8 cellular contexts compared by ENCODE assay signal in genomic region chr17:42310281-42311156, GRCh38. TPM values are rescaled to one million over a fixed set of nuclear protein-coding genes. Genes with fewer than 3 reads are reported as not detected.
DNase-seq lines count a peak whose midpoint lies in the region; ATAC-seq, FAIRE-seq and TF ChIP-seq lines count a peak whose summit lies in the region.

No MANE protein-coding gene starts in this region.

- 88% methylated on average over 19 of the region's 20 CpGs for WGBS in HepG2 (ENCODE audit: low lambda C conversion rate)

- TF ChIP-seq RAD21 in HepG2 (CRISPR knock-in tag; IDR thresholded peaks at IDR 0.05) = no peak

- H3K4me1 Mint-ChIP-seq in activated naive CD8-positive, alpha-beta T cell (ENCODE audit: low read depth) = peaks cover 65% of the 10 kb centered on the region

- H3K27me3 Mint-ChIP-seq in activated naive CD8-positive, alpha-beta T cell = no peaks in the 10 kb centered on the region

- H3K4me1 ChIP-seq in HepG2 (ENCODE audit: insufficient read depth, low read length) = peaks cover 80% of the 10 kb centered on the region
- H3K4me1 ChIP-seq in tibial artery = peaks cover 12 to 31% (median 19%) of the 10 kb centered on the region in 4 donors

- H3K4me3 ChIP-seq in HepG2 (replicated peaks in 1 of 3; ENCODE audit: insufficient read depth in 1 of 3, low read depth in 2 of 3, low read length in 3 of 3) (peak overlapping the region in 1 of 3 experiments; percentile 65; a peak in 1 of 6 replicates), tibial artery (no peak overlapping the region)

- no peaks in the 10 kb centered on the region for H3K9me3 Mint-ChIP-seq in activated naive CD8-positive, alpha-beta T cell (ENCODE audit: low read depth)

- TF ChIP-seq EP300 in HepG2 (IDR thresholded peaks at IDR 0.05; ENCODE audit: low read depth in 2 of 2, low read length in 2 of 2) = no peak
- TF ChIP-seq EP300 in HepG2 (CRISPR knock-in tag; IDR thresholded peaks at IDR 0.05; ENCODE audit: borderline replicate concordance) = no peak

- DNase-seq in activated effector memory CD4-positive, alpha-beta T cell treated with anti-CD3 and anti-CD28 coated beads, Interleukin-2, amount 50 U/mL, for 16 hours = peak; percentile 62
- no peak for DNase-seq in activated effector memory CD4-positive, alpha-beta T cell treated with Interleukin-2 at 50 U/mL for 16 hours
- DNase-seq in HepG2 (ENCODE audit: low spot score) = no peak
- no peak for DNase-seq in tibial artery
- DNase-seq in AG20443 (ENCODE audit: low spot score) = no peak
- DNase-seq in NCI-H1930 (lab: John Stamatoyannopoulos, UW) = no peak

- no TSS peak for BruUV-seq in HepG2 (replicated peaks; lab: Mats Ljungman, UMichigan)

- H3K27me3 ChIP-seq in HepG2 (ENCODE audit: control insufficient read depth in 1 of 2, insufficient read depth in 2 of 2, low read length in 2 of 2) (no peaks in the 10 kb centered on the region), tibial artery (no peaks in the 10 kb centered on the region)

- in situ Hi-C loops in HepG2 (cut with HindIII; ENCODE audit: extremely low pct_ligation_motif_present, low pct_unique_long_range_greater_than_20kb) = no loop called here

- TF ChIP-seq POLR2A in HepG2 (IDR thresholded peaks at IDR 0.05; ENCODE audit: insufficient read depth in 1 of 2, low read depth in 2 of 2, low read length in 2 of 2) = no peak

- peaks cover 5% of the 10 kb centered on the region for H3K36me3 Mint-ChIP-seq in activated naive CD8-positive, alpha-beta T cell

- no peaks in the 10 kb centered on the region for H3K79me2 ChIP-seq in HepG2 (ENCODE audit: insufficient read depth, low read length)

- CTCF ChIA-PET in HepG2 (lab: Yijun Ruan, JAX; ENCODE audit: low intra/inter-chr PET ratio, low total read pairs) = interaction anchor here (1.4 kb wide), 1 partner anchor 13 kb away, joined by 6 read pairs; no protein-coding TSS in a partner anchor

- intact Hi-C loops in HepG2 (cut with micrococcal nuclease; ENCODE audit: unreplicated experiment) = no loop called here
- intact Hi-C loops in tibial artery (cut with DNase I; ENCODE audit: low total_unique reads) = no loop called here

- H3K27ac Mint-ChIP-seq in activated naive CD8-positive, alpha-beta T cell = peak overlapping the region; percentile 94

- H3K27ac ChIP-seq in HepG2 (ENCODE audit: extremely low read length, insufficient read depth, low read length) (peak overlapping the region; percentile 73), tibial artery (peak overlapping the region; percentile 83 to 84)

- FAIRE-seq in HepG2 (lab: Jason Lieb, UNC) = no peak

- H3K36me3 ChIP-seq in HepG2 (replicated peaks in 1 of 2; ENCODE audit: control insufficient read depth in 1 of 2, insufficient read depth in 2 of 2, low read length in 2 of 2) = peaks cover 2 to 4% of the 10 kb centered on the region in 2 experiments; a peak in 2 of 5 replicates
- H3K36me3 ChIP-seq in tibial artery = peaks cover 35 to 82% (median 70%) of the 10 kb centered on the region in 3 donors

- peak overlapping the region; percentile 82; the same call in 1 of the 2 replicates for H3K4me2 ChIP-seq in HepG2 (ENCODE audit: low read depth, low read length)

- TF ChIP-seq CTCF in HepG2 (CRISPR knock-in tag; IDR thresholded peaks at IDR 0.05) = peak; percentile 8; the same call in 1 of the 2 replicates
- no peak for TF ChIP-seq CTCF in tibial artery (IDR thresholded peaks at IDR 0.05)

- no peak overlapping the region for H2AFZ ChIP-seq in HepG2 (ENCODE audit: low read length)

- no peak for ATAC-seq in HepG2
- ATAC-seq in GM19395 (IDR thresholded peaks at IDR 0.05; ENCODE audit: unreplicated experiment) = no peak

- no peak overlapping the region for H3K9ac ChIP-seq in HepG2 (ENCODE audit: insufficient read depth, low read depth, low read length)

- no peaks in the 10 kb centered on the region for H4K20me1 ChIP-seq in HepG2 (ENCODE audit: insufficient read depth, low read length)

- H3K9me3 ChIP-seq in HepG2 (ENCODE audit: low read length) (no peaks in the 10 kb centered on the region), tibial artery (no peaks in the 10 kb centered on the region)

- peak overlapping the region; percentile 83 for H3K4me3 Mint-ChIP-seq in activated naive CD8-positive, alpha-beta T cell

- POLR2A ChIA-PET in HepG2 (lab: Yijun Ruan, JAX) = interaction anchor here (1.0 to 3.7 kb wide), 8 partner anchors 9 to 122 kb away, joined by 3 to 47 read pairs (median 12); partner anchors contain the start of genes CAVIN1, STAT3 and STAT5B

TF ChIP-seq in HepG2, 621 proteins besides CTCF, POLR2A, EP300 and RAD21 (continues in another document):
- TF ChIP-seq GZF1 (CRISPR knock-in tag; IDR thresholded peaks at IDR 0.05) (no peak), ZNF354B (CRISPR knock-in tag; IDR thresholded peaks at IDR 0.05) (0 out of 2 replicates have a peak, but pooled peaks have one; percentile 5), ZSCAN5A (CRISPR knock-in tag; IDR thresholded peaks at IDR 0.05; ENCODE audit: borderline replicate concordance) (peak; percentile 35; the same call in 1 of the 2 replicates)

RNA-seq across cellular contexts. Expression of gene STAT5A, which starts 22.2 kb away (rescaled TPM):
- 4.1 and 4.5 TPM in 2 replicates for total RNA-seq in HepG2 (2016; rRNA removed; fragmentation: Illumina TruSeq; extraction: Trizol)
- total RNA-seq in HepG2 (2016; cell fraction: cytosol; rRNA removed; fragmentation: Illumina TruSeq; extraction: Trizol; ENCODE audit: low read depth) = 1.5 and 1.6 TPM in 2 replicates
- total RNA-seq in HepG2 (2016; cell fraction: insoluble cytoplasmic fraction; rRNA removed; fragmentation: Illumina TruSeq; extraction: Trizol) = 2.4 and 3.2 TPM in 2 replicates
- total RNA-seq in HepG2 (2016; cell fraction: membrane; rRNA removed; fragmentation: Illumina TruSeq; extraction: Trizol) = 3.5 and 3.6 TPM in 2 replicates
- total RNA-seq in HepG2 (2016; cell fraction: nucleus; rRNA removed; fragmentation: Illumina TruSeq; extraction: Trizol) = 3.1 and 4.2 TPM in 2 replicates
- polyA plus RNA-seq in HepG2 (2011; rRNA removed) = 1.2 and 1.4 TPM in 2 replicates
- 1.3 and 1.4 TPM in 2 replicates for polyA plus RNA-seq in HepG2 (2011; cell fraction: cytosol; rRNA removed)
- polyA plus RNA-seq in HepG2 (2011; cell fraction: nucleus; rRNA removed) = 3.3 and 3.4 TPM in 2 replicates
- 3.9 and 7.9 TPM in 2 replicates for polyA plus RNA-seq in HepG2 (2012)
- 1.2 and 1.4 TPM in 2 replicates for polyA plus RNA-seq in HepG2 (2016; cell fraction: cytosol; fragmentation: Illumina TruSeq; extraction: Trizol; ENCODE audit: low read depth)
- 2.4 and 3.3 TPM in 2 replicates for polyA plus RNA-seq in HepG2 (2016; cell fraction: insoluble cytoplasmic fraction; fragmentation: Illumina TruSeq; extraction: Trizol; ENCODE audit: low read depth)
- polyA plus RNA-seq in HepG2 (2016; cell fraction: membrane; fragmentation: Illumina TruSeq; extraction: Trizol; ENCODE audit: low read depth) = 2.4 and 2.5 TPM in 2 replicates
- polyA plus RNA-seq in HepG2 (2016; cell fraction: nucleus; fragmentation: Illumina TruSeq; extraction: Trizol; ENCODE audit: insufficient read depth, low read depth) = 3.2 and 4.2 TPM in 2 replicates
- 6.3 and 24.5 TPM in 2 replicates for polyA minus RNA-seq in HepG2 (2011; rRNA and poly(A)+ RNA removed; ENCODE audit: low replicate concordance)
- 1.7 TPM in 2 replicates for polyA minus RNA-seq in HepG2 (2011; cell fraction: cytosol; rRNA and poly(A)+ RNA removed)
- 1.7 and 3.0 TPM in 2 replicates for polyA minus RNA-seq in HepG2 (2011; cell fraction: nucleus; rRNA and poly(A)+ RNA removed)

RNA-seq across cellular contexts. Expression of gene STAT5B, which starts 34.3 kb away (rescaled TPM):
- 17.2 and 21.0 TPM in 2 replicates for total RNA-seq in HepG2 (2016; rRNA removed; fragmentation: Illumina TruSeq; extraction: Trizol)
- total RNA-seq in HepG2 (2016; cell fraction: cytosol; rRNA removed; fragmentation: Illumina TruSeq; extraction: Trizol; ENCODE audit: low read depth) = 8.8 and 10.4 TPM in 2 replicates
- total RNA-seq in HepG2 (2016; cell fraction: insoluble cytoplasmic fraction; rRNA removed; fragmentation: Illumina TruSeq; extraction: Trizol) = 14.8 and 23.5 TPM in 2 replicates
- total RNA-seq in HepG2 (2016; cell fraction: membrane; rRNA removed; fragmentation: Illumina TruSeq; extraction: Trizol) = 13.7 and 14.6 TPM in 2 replicates
- 21.1 and 22.8 TPM in 2 replicates for total RNA-seq in HepG2 (2016; cell fraction: nucleus; rRNA removed; fragmentation: Illumina TruSeq; extraction: Trizol)
- polyA plus RNA-seq in HepG2 (2011; rRNA removed) = 42.8 and 44.8 TPM in 2 replicates
- 18.5 and 22.6 TPM in 2 replicates for polyA plus RNA-seq in HepG2 (2011; cell fraction: cytosol; rRNA removed)
- polyA plus RNA-seq in HepG2 (2011; cell fraction: nucleus; rRNA removed) = 110 and 115 TPM in 2 replicates
- polyA plus RNA-seq in HepG2 (2012) = 27.0 and 34.0 TPM in 2 replicates
- polyA plus RNA-seq in HepG2 (2016; cell fraction: cytosol; fragmentation: Illumina TruSeq; extraction: Trizol; ENCODE audit: low read depth) = 3.0 and 3.2 TPM in 2 replicates
- 13.9 and 18.4 TPM in 2 replicates for polyA plus RNA-seq in HepG2 (2016; cell fraction: insoluble cytoplasmic fraction; fragmentation: Illumina TruSeq; extraction: Trizol; ENCODE audit: low read depth)
- polyA plus RNA-seq in HepG2 (2016; cell fraction: membrane; fragmentation: Illumina TruSeq; extraction: Trizol; ENCODE audit: low read depth) = 8.2 and 9.4 TPM in 2 replicates
- 73.9 and 77.3 TPM in 2 replicates for polyA plus RNA-seq in HepG2 (2016; cell fraction: nucleus; fragmentation: Illumina TruSeq; extraction: Trizol; ENCODE audit: insufficient read depth, low read depth)
- 35.0 and 59.1 TPM in 2 replicates for polyA minus RNA-seq in HepG2 (2011; rRNA and poly(A)+ RNA removed; ENCODE audit: low replicate concordance)
- 14.9 and 16.6 TPM in 2 replicates for polyA minus RNA-seq in HepG2 (2011; cell fraction: cytosol; rRNA and poly(A)+ RNA removed)
- polyA minus RNA-seq in HepG2 (2011; cell fraction: nucleus; rRNA and poly(A)+ RNA removed) = 36.8 and 37.1 TPM in 2 replicates
